1 cellular context compared by ENCODE assay signal in genomic region chr4:22882-23281, GRCh38. TPM values are rescaled to one million over a fixed set of nuclear protein-coding genes. Genes with fewer than 3 reads are reported as not detected.
DNase-seq lines count a peak whose midpoint lies in the region; TF ChIP-seq lines count a peak whose summit lies in the region.
"Not testable (repeated sequence)": the region's sequence is repeated elsewhere in the genome, so short reads cannot be mapped to it uniquely, and the experiment has no call there.

No MANE protein-coding gene starts in this region.

- not testable (repeated sequence) for H3K36me3 ChIP-seq in spleen

- not testable (repeated sequence) for TF ChIP-seq CTCF in spleen (IDR thresholded peaks at IDR 0.05 in 8 of 11, conservative IDR thresholded peaks at IDR 0.05 in 3 of 11)

- H3K4me3 ChIP-seq in spleen: not testable (repeated sequence)

- not testable (repeated sequence) for H3K27ac ChIP-seq in spleen

- H3K27me3 ChIP-seq in spleen (replicated peaks in 1 of 7): not testable (repeated sequence)

- TF ChIP-seq POLR2A in spleen (IDR thresholded peaks at IDR 0.05): not testable (repeated sequence)

- H3K9me3 ChIP-seq in spleen: not testable (repeated sequence)

- intact Hi-C loops in spleen (cut with DNase I; ENCODE audit: low total_unique reads): not testable (repeated sequence)

- H3K4me1 ChIP-seq in spleen: not testable (repeated sequence)

- WGBS in spleen, 5 donors: 35 to 55% (median 52%) methylated on average over 2 of the region's 2 CpGs

- DNase-seq in spleen: peak; percentile 30

RNA-seq across cellular contexts. Expression of gene ZNF595, which starts 30.2 kb away (rescaled TPM):
- 10 to 100 TPM; 19.2 to 55.9 (median 35.0) TPM for total RNA-seq in spleen
- polyA plus RNA-seq in spleen: 1 to 10 TPM; 2.9 to 5.0 (median 3.0) TPM
